8 cellular contexts compared by ENCODE assay signal in the genomic region with DNA sequence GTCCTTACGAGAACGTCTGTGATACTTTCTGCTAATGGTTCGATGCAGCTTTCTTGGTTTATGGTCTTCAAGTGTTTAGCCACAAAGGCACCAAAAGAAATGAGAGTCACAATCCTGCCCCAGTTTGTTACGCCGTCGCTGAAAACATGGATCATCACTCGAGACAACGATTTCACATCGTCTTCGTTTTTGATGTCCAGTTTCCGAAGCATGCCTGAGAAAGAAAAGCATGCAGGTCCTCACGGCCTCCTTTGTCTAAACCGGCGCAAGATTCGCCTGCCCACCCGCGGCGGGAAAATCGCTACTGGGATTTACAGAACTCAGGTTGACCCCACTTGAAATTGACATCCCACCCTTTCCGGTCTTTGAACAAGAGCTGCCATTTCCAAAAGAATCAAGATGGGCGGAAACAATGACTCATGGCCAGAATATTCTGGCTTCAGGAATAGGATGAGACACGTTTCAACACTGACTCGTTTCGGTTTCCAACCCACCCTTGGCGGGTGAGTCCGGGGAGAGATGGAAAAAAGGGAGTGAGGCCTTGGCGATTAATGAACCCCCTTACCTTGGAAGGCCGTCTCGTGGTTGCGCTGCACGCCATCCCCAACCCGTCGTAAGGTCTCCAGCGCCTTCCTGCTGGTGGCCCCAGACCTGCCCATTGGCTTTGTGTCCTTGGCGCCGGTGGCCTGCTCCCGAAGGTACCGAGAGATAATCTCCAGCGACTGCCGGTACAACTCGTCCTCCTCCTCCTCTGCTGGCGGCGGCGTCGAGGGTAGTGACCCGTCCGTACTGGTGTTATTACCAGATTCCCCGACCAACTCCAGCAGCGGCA. TPM values are rescaled to one million over a fixed set of nuclear protein-coding genes. Genes with fewer than 3 reads are reported as not detected.
A peak's percentile ranks its signal among the peaks of the same experiment; 100 is the strongest.
DNase-seq lines count a peak whose midpoint lies in the region; ATAC-seq and TF ChIP-seq lines count a peak whose summit lies in the region.

No MANE protein-coding gene starts in this region.

- H3K27ac ChIP-seq in CD8-positive, alpha-beta T cell (ENCODE audit: low read depth, low read length) = peak overlapping the region; percentile 90

- H3K27me3 Mint-ChIP-seq in CD8-positive, alpha-beta T cell (ENCODE audit: low read depth) = no peaks in the 10 kb centered on the region
- H3K27me3 Mint-ChIP-seq in activated naive CD4-positive, alpha-beta T cell treated with anti-CD3 and anti-CD28 coated beads, Interleukin-2, amount 10 ng/mL, durations not matched to agents 7 days and 5 days = no peaks in the 10 kb centered on the region

- intact Hi-C loops in CD8-positive, alpha-beta T cell (cut with DNase I, micrococcal nuclease) = loop anchor here (1.0 to 5.0 kb wide), 6 partner anchors 17 to 479 kb away; partner anchors contain the start of genes ENSA (in 2 of the 2) and CDC42SE1 (in 1 of the 2)

- peak overlapping the region; percentile 96 for H3K4me3 Mint-ChIP-seq in CD8-positive, alpha-beta T cell
- peak overlapping the region; percentile 96 for H3K4me3 Mint-ChIP-seq in activated naive CD4-positive, alpha-beta T cell treated with anti-CD3 and anti-CD28 coated beads, Interleukin-2, amount 10 ng/mL, durations not matched to agents 7 days and 5 days

- H3K36me3 Mint-ChIP-seq in CD8-positive, alpha-beta T cell = peaks cover 56% of the 10 kb centered on the region
- H3K36me3 Mint-ChIP-seq in activated naive CD4-positive, alpha-beta T cell treated with anti-CD3 and anti-CD28 coated beads, Interleukin-2, amount 10 ng/mL, durations not matched to agents 7 days and 5 days = peaks cover 56% of the 10 kb centered on the region

- H3K4me1 ChIP-seq in CD8-positive, alpha-beta T cell (ENCODE audit: insufficient read depth, low read length) = peaks cover 10% of the 10 kb centered on the region

- no peak for ATAC-seq in CD8-positive, alpha-beta T cell
- ATAC-seq in HG02588 (IDR thresholded peaks at IDR 0.05; ENCODE audit: unreplicated experiment) (peak; percentile 4), GM18520 (IDR thresholded peaks at IDR 0.05; ENCODE audit: unreplicated experiment) (no peak), GM21360 (IDR thresholded peaks at IDR 0.05; ENCODE audit: unreplicated experiment) (no peak)

- CTCF ChIA-PET in CD8-positive, alpha-beta T cell (lab: Charles Lee) = interaction anchor here (5.8 to 34.3 kb wide), 3 partner anchors 9 to 40 kb away, joined by 40 to 799 read pairs (median 349); partner anchors contain the start of gene ENSA
- CTCF ChIA-PET in activated naive CD4-positive, alpha-beta T cell treated with anti-CD3 and anti-CD28 coated beads, Interleukin-2, amount 10 ng/mL, durations not matched to agents 7 days and 5 days (lab: Charles Lee) = interaction anchor here (1.5 to 13.1 kb wide), 4 partner anchors 8 to 42 kb away, joined by 4 to 221 read pairs (median 22); no protein-coding TSS in a partner anchor

- H3K36me3 ChIP-seq in CD8-positive, alpha-beta T cell (ENCODE audit: insufficient read depth, low read length) = peaks cover 43% of the 10 kb centered on the region

- TF ChIP-seq CTCF in CD8-positive, alpha-beta T cell (IDR thresholded peaks at IDR 0.05) = no peak

- H3K4me1 Mint-ChIP-seq in CD8-positive, alpha-beta T cell (ENCODE audit: low read depth) = peaks cover 41% of the 10 kb centered on the region
- peaks cover 34% of the 10 kb centered on the region for H3K4me1 Mint-ChIP-seq in activated naive CD4-positive, alpha-beta T cell treated with anti-CD3 and anti-CD28 coated beads, Interleukin-2, amount 10 ng/mL, durations not matched to agents 7 days and 5 days

- peak overlapping the region; percentile 88 for H3K4me3 ChIP-seq in CD8-positive, alpha-beta T cell (ENCODE audit: low read depth, low read length)

- DNase-seq in CD8-positive, alpha-beta T cell = peak in 4 of 7 experiments; percentile 26 to 64 (median 46)
- peak; percentile 43 for DNase-seq in NCI-H774 (lab: John Stamatoyannopoulos, UW)
- peak; percentile 59 for DNase-seq in activated naive CD4-positive, alpha-beta T cell treated with anti-CD3 and anti-CD28 coated beads, Interleukin-2, amount 10 ng/mL, durations not matched to agents 7 days and 5 days
- peak; percentile 87 for DNase-seq in glomerular visceral epithelial cell (ENCODE audit: extremely low spot score)
- DNase-seq in non-pigmented ciliary epithelial cell (ENCODE audit: low read depth) = peak; percentile 78

- H3K27me3 ChIP-seq in CD8-positive, alpha-beta T cell (ENCODE audit: insufficient read depth, low read length) = no peaks in the 10 kb centered on the region

- no peaks in the 10 kb centered on the region for H3K9me3 Mint-ChIP-seq in CD8-positive, alpha-beta T cell
- H3K9me3 Mint-ChIP-seq in activated naive CD4-positive, alpha-beta T cell treated with anti-CD3 and anti-CD28 coated beads, Interleukin-2, amount 10 ng/mL, durations not matched to agents 7 days and 5 days = no peaks in the 10 kb centered on the region

- H3K27ac Mint-ChIP-seq in CD8-positive, alpha-beta T cell = peak overlapping the region; percentile 97
- peak overlapping the region; percentile 96 for H3K27ac Mint-ChIP-seq in activated naive CD4-positive, alpha-beta T cell treated with anti-CD3 and anti-CD28 coated beads, Interleukin-2, amount 10 ng/mL, durations not matched to agents 7 days and 5 days

- H3K9me3 ChIP-seq in CD8-positive, alpha-beta T cell (ENCODE audit: low read length) = no peaks in the 10 kb centered on the region

- POLR2A ChIA-PET in CD8-positive, alpha-beta T cell (lab: Charles Lee) = interaction anchor here (0.6 to 16.6 kb wide), 14 partner anchors 9 to 691 kb away, joined by 3 to 584 read pairs (median 4); partner anchors contain the start of genes ARNT, ENSA, GOLPH3L and RPRD2

RNA-seq across cellular contexts. Expression of gene MCL1, which starts 0.9 kb away (rescaled TPM):
- 100 to 1,000 TPM; 682 to 685 TPM for total RNA-seq in CD8-positive, alpha-beta T cell

RNA-seq across cellular contexts. Expression of gene ADAMTSL4, which starts 29.3 kb away (rescaled TPM):
- total RNA-seq in CD8-positive, alpha-beta T cell = not detected

RNA-seq across cellular contexts. Expression of gene ENSA, which starts 50.9 kb away (rescaled TPM):
- 100 to 1,000 TPM; 140 to 141 TPM for total RNA-seq in CD8-positive, alpha-beta T cell
